Comparison of ENCODE assay signal across 16 cellular contexts in the genomic region with DNA sequence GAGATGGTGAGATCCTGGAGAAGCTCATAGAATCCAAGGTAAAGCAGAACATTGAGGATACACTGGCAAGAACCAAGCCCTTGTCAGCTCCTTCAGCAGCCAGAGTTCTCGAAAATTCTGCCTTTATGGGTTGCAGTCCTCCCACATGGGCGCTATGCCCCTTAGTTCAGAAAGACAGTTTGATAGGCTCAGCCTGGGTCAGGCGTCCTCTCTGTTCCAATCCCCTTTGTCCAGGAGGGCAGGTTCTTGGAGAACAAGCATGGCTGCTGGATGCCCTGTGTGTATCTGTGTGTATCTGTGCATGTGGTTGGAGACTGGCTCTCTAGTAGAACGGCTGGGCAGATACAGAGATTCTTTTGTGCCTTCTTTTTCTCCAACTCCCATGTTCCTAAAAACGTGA. TPM values are rescaled to one million over a fixed set of nuclear protein-coding genes. Genes with fewer than 3 reads are reported as not detected.
A peak's percentile ranks its signal among the peaks of the same experiment; 100 is the strongest.
DNase-seq lines count a peak whose midpoint lies in the region; ATAC-seq and TF ChIP-seq lines count a peak whose summit lies in the region.
"Had no signal": no experiment of that assay in that cellular context is flagged by ENCODE, and none has a peak within 500 bp of the region (broad histone marks: within the 10 kb centered on the region; RNA-seq: fewer than 3 reads in every experiment).

No MANE protein-coding gene starts in this region.

- no peak for TF ChIP-seq RAD21 in SK-N-SH (IDR thresholded peaks at IDR 0.05; ENCODE audit: low read length)

- H3K4me3 ChIP-seq in SK-N-SH (ENCODE audit: low read depth in 2 of 2, low read length in 1 of 2): no peak overlapping the region
- no peak overlapping the region for H3K4me3 ChIP-seq in tibial artery
- no peak overlapping the region for H3K4me3 ChIP-seq in foreskin fibroblast (ENCODE audit: low read depth in 1 of 2, low read length in 2 of 2)
- H3K4me3 ChIP-seq: BLaER1, GM23248 had no signal

- no peaks in the 10 kb centered on the region for H3K9me3 ChIP-seq in SK-N-SH
- H3K9me3 ChIP-seq in tibial artery: no peaks in the 10 kb centered on the region
- H3K9me3 ChIP-seq: BLaER1, Caco-2 had no signal

- H3K4me1 ChIP-seq in SK-N-SH (ENCODE audit: control insufficient read depth in 1 of 2, insufficient read depth in 2 of 2, low read depth in 1 of 2, low read length in 1 of 2) (peaks cover 0 to 11% of the 10 kb centered on the region in 2 experiments; a peak in 1 of 4 replicates), tibial artery (peaks cover 0 to 18% (median 10%) of the 10 kb centered on the region in 4 donors)
- H3K4me1 ChIP-seq: BLaER1 had no signal

- no peak overlapping the region for H3K4me2 ChIP-seq in SK-N-SH
- H3K4me2 ChIP-seq: BLaER1 had no signal

- TF ChIP-seq CTCF in SK-N-SH (IDR thresholded peaks at IDR 0.05) (no peak), tibial artery (IDR thresholded peaks at IDR 0.05) (no peak), foreskin fibroblast (IDR thresholded peaks at IDR 0.05; ENCODE audit: low read depth, low read length) (no peak)

- CTCF ChIA-PET in SK-N-SH (lab: Yijun Ruan, JAX): interaction anchor here (1.1 to 1.5 kb wide), 3 partner anchors 10 to 26 kb away, joined by 3 to 4 read pairs (median 3); no protein-coding TSS in a partner anchor

- H3F3A ChIP-seq in SK-N-SH (replicated peaks; ENCODE audit: insufficient read depth): peaks cover 3% of the 10 kb centered on the region

- DNase-seq in SK-N-SH (no peak), mesenteric fat pad (ENCODE audit: low spot score) (peak; percentile 57), tibial artery (no peak), foreskin fibroblast (no peak), DMS79 treated with DMSO at 0.1 percent for 48 hours (lab: John Stamatoyannopoulos, UW) (no peak)
- DNase-seq: AML-193; Caco-2; CD8-positive, alpha-beta memory T cell; GF-D8 had no signal

- intact Hi-C loops in tibial artery (cut with DNase I; ENCODE audit: low total_unique reads): no loop called here

- H3K9me2 ChIP-seq in SK-N-SH: no peaks in the 10 kb centered on the region

- no peaks in the 10 kb centered on the region for H3K36me3 ChIP-seq in SK-N-SH (replicated peaks in 1 of 2; ENCODE audit: control insufficient read depth in 1 of 2, insufficient read depth in 2 of 2, low read length in 1 of 2)
- no peaks in the 10 kb centered on the region for H3K36me3 ChIP-seq in tibial artery
- H3K36me3 ChIP-seq: BLaER1 had no signal

- H3K27me3 ChIP-seq in SK-N-SH (ENCODE audit: insufficient read depth) (no peaks in the 10 kb centered on the region), tibial artery (no peaks in the 10 kb centered on the region)

- no peaks in the 10 kb centered on the region for H3K79me2 ChIP-seq in SK-N-SH (ENCODE audit: insufficient read depth)

- H4K20me1 ChIP-seq in SK-N-SH (ENCODE audit: insufficient read depth): no peaks in the 10 kb centered on the region
- H4K20me1 ChIP-seq: BLaER1 had no signal

- ATAC-seq in SK-N-SH treated with all-trans-retinoic acid at 6 μM for 48 hours (peak; percentile 25; the same call in 2 of the 3 replicates), HG03442 (IDR thresholded peaks at IDR 0.05; ENCODE audit: unreplicated experiment) (no peak)

- POLR2A ChIA-PET in SK-N-SH (lab: Yijun Ruan, JAX): no interaction called here

- no peak overlapping the region for H3K9ac ChIP-seq in SK-N-SH
- H3K9ac ChIP-seq: BLaER1, GM23248 had no signal

- no peak overlapping the region for H2AFZ ChIP-seq in SK-N-SH (ENCODE audit: low read depth)
- H2AFZ ChIP-seq: GM23248 had no signal

- 92% methylated on average over 5 of the region's 5 CpGs for WGBS in SK-N-SH (ENCODE audit: low lambda C conversion rate)

- no peak for TF ChIP-seq EP300 in SK-N-SH (IDR thresholded peaks at IDR 0.05; ENCODE audit: borderline replicate concordance in 1 of 2, low read depth in 1 of 2, low read length in 1 of 2)

- no peak overlapping the region for H3K27ac ChIP-seq in SK-N-SH (ENCODE audit: low read depth in 2 of 2, low read length in 1 of 2)
- H3K27ac ChIP-seq in tibial artery: peak overlapping the region; percentile 52 to 71
- H3K27ac ChIP-seq: 22Rv1, BLaER1, GM23248 had no signal

TF ChIP-seq in SK-N-SH treated with all-trans-retinoic acid at 6 μM for 48 hours, 23 proteins besides CTCF, POLR2A, EP300 and RAD21:
- TF ChIP-seq GLIS3 (CRISPR knock-in tag; IDR thresholded peaks at IDR 0.05) (no peak), ZFP30 (CRISPR knock-in tag; IDR thresholded peaks at IDR 0.05) (no peak), BACH2 (CRISPR knock-in tag; IDR thresholded peaks at IDR 0.05; ENCODE audit: borderline replicate concordance) (no peak)

TF ChIP-seq in SK-N-SH, 30 proteins besides CTCF, POLR2A, EP300 and RAD21 (continues in another document):
- TF ChIP-seq NFIC (IDR thresholded peaks at IDR 0.05; ENCODE audit: borderline replicate concordance) (no peak), MXI1 (IDR thresholded peaks at IDR 0.05; ENCODE audit: low read depth, low read length) (no peak), RCOR1 (IDR thresholded peaks at IDR 0.05; ENCODE audit: low read length) (no peak), MEF2A (IDR thresholded peaks at IDR 0.05; ENCODE audit: borderline replicate concordance, low read depth) (no peak), TAF1 (IDR thresholded peaks at IDR 0.05; ENCODE audit: borderline replicate concordance, low read depth, low read length) (no peak)
- TF ChIP-seq, protein P1, sequence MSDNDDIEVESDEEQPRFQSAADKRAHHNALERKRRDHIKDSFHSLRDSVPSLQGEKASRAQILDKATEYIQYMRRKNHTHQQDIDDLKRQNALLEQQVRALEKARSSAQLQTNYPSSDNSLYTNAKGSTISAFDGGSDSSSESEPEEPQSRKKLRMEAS (IDR thresholded peaks at IDR 0.05; ENCODE audit: low read depth): no peak
- TF ChIP-seq, protein P2, sequence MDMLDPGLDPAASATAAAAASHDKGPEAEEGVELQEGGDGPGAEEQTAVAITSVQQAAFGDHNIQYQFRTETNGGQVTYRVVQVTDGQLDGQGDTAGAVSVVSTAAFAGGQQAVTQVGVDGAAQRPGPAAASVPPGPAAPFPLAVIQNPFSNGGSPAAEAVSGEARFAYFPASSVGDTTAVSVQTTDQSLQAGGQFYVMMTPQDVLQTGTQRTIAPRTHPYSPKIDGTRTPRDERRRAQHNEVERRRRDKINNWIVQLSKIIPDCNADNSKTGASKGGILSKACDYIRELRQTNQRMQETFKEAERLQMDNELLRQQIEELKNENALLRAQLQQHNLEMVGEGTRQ (IDR thresholded peaks at IDR 0.05; ENCODE audit: borderline replicate concordance, low read depth, low read length): no peak
- TF ChIP-seq, protein P3, sequence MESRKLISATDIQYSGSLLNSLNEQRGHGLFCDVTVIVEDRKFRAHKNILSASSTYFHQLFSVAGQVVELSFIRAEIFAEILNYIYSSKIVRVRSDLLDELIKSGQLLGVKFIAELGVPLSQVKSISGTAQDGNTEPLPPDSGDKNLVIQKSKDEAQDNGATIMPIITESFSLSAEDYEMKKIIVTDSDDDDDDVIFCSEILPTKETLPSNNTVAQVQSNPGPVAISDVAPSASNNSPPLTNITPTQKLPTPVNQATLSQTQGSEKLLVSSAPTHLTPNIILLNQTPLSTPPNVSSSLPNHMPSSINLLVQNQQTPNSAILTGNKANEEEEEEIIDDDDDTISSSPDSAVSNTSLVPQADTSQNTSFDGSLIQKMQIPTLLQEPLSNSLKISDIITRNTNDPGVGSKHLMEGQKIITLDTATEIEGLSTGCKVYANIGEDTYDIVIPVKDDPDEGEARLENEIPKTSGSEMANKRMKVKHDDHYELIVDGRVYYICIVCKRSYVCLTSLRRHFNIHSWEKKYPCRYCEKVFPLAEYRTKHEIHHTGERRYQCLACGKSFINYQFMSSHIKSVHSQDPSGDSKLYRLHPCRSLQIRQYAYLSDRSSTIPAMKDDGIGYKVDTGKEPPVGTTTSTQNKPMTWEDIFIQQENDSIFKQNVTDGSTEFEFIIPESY (IDR thresholded peaks at IDR 0.05; ENCODE audit: borderline replicate concordance, low read depth): no peak
- TF ChIP-seq, protein P4, sequence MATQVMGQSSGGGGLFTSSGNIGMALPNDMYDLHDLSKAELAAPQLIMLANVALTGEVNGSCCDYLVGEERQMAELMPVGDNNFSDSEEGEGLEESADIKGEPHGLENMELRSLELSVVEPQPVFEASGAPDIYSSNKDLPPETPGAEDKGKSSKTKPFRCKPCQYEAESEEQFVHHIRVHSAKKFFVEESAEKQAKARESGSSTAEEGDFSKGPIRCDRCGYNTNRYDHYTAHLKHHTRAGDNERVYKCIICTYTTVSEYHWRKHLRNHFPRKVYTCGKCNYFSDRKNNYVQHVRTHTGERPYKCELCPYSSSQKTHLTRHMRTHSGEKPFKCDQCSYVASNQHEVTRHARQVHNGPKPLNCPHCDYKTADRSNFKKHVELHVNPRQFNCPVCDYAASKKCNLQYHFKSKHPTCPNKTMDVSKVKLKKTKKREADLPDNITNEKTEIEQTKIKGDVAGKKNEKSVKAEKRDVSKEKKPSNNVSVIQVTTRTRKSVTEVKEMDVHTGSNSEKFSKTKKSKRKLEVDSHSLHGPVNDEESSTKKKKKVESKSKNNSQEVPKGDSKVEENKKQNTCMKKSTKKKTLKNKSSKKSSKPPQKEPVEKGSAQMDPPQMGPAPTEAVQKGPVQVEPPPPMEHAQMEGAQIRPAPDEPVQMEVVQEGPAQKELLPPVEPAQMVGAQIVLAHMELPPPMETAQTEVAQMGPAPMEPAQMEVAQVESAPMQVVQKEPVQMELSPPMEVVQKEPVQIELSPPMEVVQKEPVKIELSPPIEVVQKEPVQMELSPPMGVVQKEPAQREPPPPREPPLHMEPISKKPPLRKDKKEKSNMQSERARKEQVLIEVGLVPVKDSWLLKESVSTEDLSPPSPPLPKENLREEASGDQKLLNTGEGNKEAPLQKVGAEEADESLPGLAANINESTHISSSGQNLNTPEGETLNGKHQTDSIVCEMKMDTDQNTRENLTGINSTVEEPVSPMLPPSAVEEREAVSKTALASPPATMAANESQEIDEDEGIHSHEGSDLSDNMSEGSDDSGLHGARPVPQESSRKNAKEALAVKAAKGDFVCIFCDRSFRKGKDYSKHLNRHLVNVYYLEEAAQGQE (IDR thresholded peaks at IDR 0.05; ENCODE audit: low read depth, low read length): no peak

RNA-seq across cellular contexts. Expression of a gene that starts 8.0 kb away (rescaled TPM):
- polyA plus RNA-seq in SK-N-SH (2012; rRNA removed): 34.9 and 36.1 TPM in 2 replicates
- 12.3 and 24.5 TPM in 2 replicates for polyA plus RNA-seq in SK-N-SH (2012; cell fraction: cytosol; rRNA removed)
- 18.3 and 24.7 TPM in 2 replicates for polyA plus RNA-seq in SK-N-SH (2012; cell fraction: nucleus; rRNA removed)
- 126 TPM for total RNA-seq in mesenteric fat pad

RNA-seq across cellular contexts. Expression of a gene that starts 28.6 kb away (rescaled TPM):
- 0.05 and 0.10 TPM in 2 replicates for polyA plus RNA-seq in SK-N-SH (2012; rRNA removed)
- polyA plus RNA-seq in SK-N-SH (2012; cell fraction: cytosol; rRNA removed): 0.08 and 0.10 TPM in 2 replicates
- polyA plus RNA-seq in SK-N-SH (2012; cell fraction: nucleus; rRNA removed): 0.33 and 0.36 TPM in 2 replicates
- total RNA-seq in mesenteric fat pad: not detected
- total RNA-seq: A673; Caco-2; CD8-positive, alpha-beta memory T cell; GM23248; HT-29 had no signal
- polyA plus RNA-seq: CD8-positive, alpha-beta memory T cell; GM23248 had no signal

Comparison
In these comparisons a context has a peak if more than half of its experiments do, and no peak if none do; other contexts are left out.
1. H3K27ac ChIP-seq: peak in tibial artery (2 of 2); none in SK-N-SH (0 of 2).